Comparison of ENCODE assay signal across 11 cellular contexts in the genomic region with DNA sequence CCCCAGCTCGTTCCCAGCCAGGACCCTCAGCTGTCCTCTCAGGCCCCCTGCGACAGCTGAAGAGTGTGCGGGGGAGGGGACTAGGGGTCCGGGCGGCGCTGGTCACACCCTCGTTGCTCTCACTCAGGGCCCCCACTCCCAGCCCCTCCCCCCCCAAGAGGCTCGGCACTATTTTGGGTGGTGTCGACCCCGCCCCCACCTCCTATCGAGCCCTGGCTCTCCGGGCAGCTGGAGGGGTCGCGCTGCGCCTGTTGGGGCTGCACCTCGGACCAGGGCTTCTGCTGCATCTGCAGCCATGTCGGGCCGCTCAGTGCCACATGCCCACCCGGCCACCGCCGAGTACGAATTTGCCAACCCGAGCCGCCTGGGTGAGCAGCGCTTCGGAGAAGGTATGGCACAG. TPM values are rescaled to one million over a fixed set of nuclear protein-coding genes. Genes with fewer than 3 reads are reported as not detected.
DNase-seq lines count a peak whose midpoint lies in the region; ATAC-seq and TF ChIP-seq lines count a peak whose summit lies in the region.
"Had no signal": no experiment of that assay in that cellular context is flagged by ENCODE, and none has a peak within 500 bp of the region (broad histone marks: within the 10 kb centered on the region; RNA-seq: fewer than 3 reads in every experiment).

A gene with protein sequence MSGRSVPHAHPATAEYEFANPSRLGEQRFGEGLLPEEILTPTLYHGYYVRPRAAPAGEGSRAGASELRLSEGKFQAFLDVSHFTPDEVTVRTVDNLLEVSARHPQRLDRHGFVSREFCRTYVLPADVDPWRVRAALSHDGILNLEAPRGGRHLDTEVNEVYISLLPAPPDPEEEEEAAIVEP (plus strand): TSS at position 200 of the 400 bp plus-strand sequence. CDS start 96 bp downstream, at position 296.

- WGBS in endodermal cell (ENCODE audit: insufficient coverage in 1 of 2, insufficient read length in 1 of 2), 2 experiments: 89 to 93% methylated on average over 8 to 25 of the region's 26 CpGs

- H3K27ac Mint-ChIP-seq in mesothelial cell of epicardium (peak within 1 kb of the TSS; percentile 78), endodermal cell (no peak within 1 kb of the TSS)
- H3K27ac Mint-ChIP-seq in activated T-helper 2 cell treated with anti-CD3 and anti-CD28 coated beads, Interferon-gamma antibody, Interleukin-2, Interleukin-4, amounts not matched to agents 10 μg/mL and 5 μg/mL and 100 μg/mL, durations not matched to agents 14 hours and 24 hours and 36 hours: no peak within 1 kb of the TSS
- H3K27ac Mint-ChIP-seq: stimulated activated naive B cell treated with anti-CD40 and anti-IgM and Interleukin-4, amounts not matched to agents 10 μg/mL and 1 μg/mL and 100 μg/mL, for 72 hours had no signal

- H3K4me1 Mint-ChIP-seq in mesothelial cell of epicardium (peaks cover 27% of the 10 kb centered on the region), endodermal cell (peaks cover 35% of the 10 kb centered on the region)
- no peaks in the 10 kb centered on the region for H3K4me1 Mint-ChIP-seq in activated T-helper 2 cell treated with anti-CD3 and anti-CD28 coated beads, Interferon-gamma antibody, Interleukin-2, Interleukin-4, amounts not matched to agents 10 μg/mL and 5 μg/mL and 100 μg/mL, durations not matched to agents 14 hours and 24 hours and 36 hours (ENCODE audit: low read depth)
- H3K4me1 Mint-ChIP-seq: stimulated activated naive B cell treated with anti-CD40 and anti-IgM and Interleukin-4, amounts not matched to agents 10 μg/mL and 1 μg/mL and 100 μg/mL, for 72 hours had no signal

- no peaks in the 10 kb centered on the region for H3K27me3 ChIP-seq in thoracic aorta (replicated peaks; ENCODE audit: insufficient read depth)
- no peaks in the 10 kb centered on the region for H3K27me3 ChIP-seq in endodermal cell (ENCODE audit: control insufficient read depth, insufficient read depth, low read length, poor library complexity, severe bottlenecking)

- ATAC-seq in thoracic aorta (ENCODE audit: insufficient number of reproducible peaks, low FRiP score, low read depth): no peak
- ATAC-seq: stimulated activated naive B cell treated with anti-CD40 and anti-IgM and Interleukin-4, amounts not matched to agents 10 μg/mL and 1 μg/mL and 100 μg/mL, for 72 hours had no signal

- no peak within 1 kb of the TSS for H3K9ac ChIP-seq in endodermal cell (ENCODE audit: extremely low read depth, low read length, poor library complexity, severe bottlenecking)

- TF ChIP-seq CTCF in VCaP (conservative IDR thresholded peaks at IDR 0.05): no peak
- no peak for TF ChIP-seq CTCF in fibroblast of mammary gland (conservative IDR thresholded peaks at IDR 0.05; ENCODE audit: control insufficient read depth, insufficient read depth, low read depth, low read length)
- TF ChIP-seq CTCF in mesothelial cell of epicardium (IDR thresholded peaks at IDR 0.05; ENCODE audit: unreplicated experiment): no peak
- no peak for TF ChIP-seq CTCF in thoracic aorta (IDR thresholded peaks at IDR 0.05)
- no peak for TF ChIP-seq CTCF in endodermal cell (conservative IDR thresholded peaks at IDR 0.05)

- H3K4me3 ChIP-seq in fibroblast of mammary gland (ENCODE audit: control insufficient read depth, low read depth, low read length) (peak within 1 kb of the TSS; percentile 24), thoracic aorta (peak within 1 kb of the TSS; percentile 76), endodermal cell (ENCODE audit: low read length) (no peak within 1 kb of the TSS)

- no peaks in the 10 kb centered on the region for H3K36me3 ChIP-seq in thoracic aorta
- H3K36me3 ChIP-seq in endodermal cell (ENCODE audit: control insufficient read depth, insufficient read depth, low read length): no peaks in the 10 kb centered on the region

- peak within 1 kb of the TSS; percentile 36 for H3K27ac ChIP-seq in VCaP
- H3K27ac ChIP-seq in thoracic aorta: peak within 1 kb of the TSS; percentile 99 to 100
- H3K27ac ChIP-seq in endodermal cell (ENCODE audit: low read depth, low read length): no peak within 1 kb of the TSS

- intact Hi-C loops in activated T-helper 2 cell treated with anti-CD3 and anti-CD28 coated beads, Interferon-gamma antibody, Interleukin-2, Interleukin-4, amounts not matched to agents 10 μg/mL and 5 μg/mL and 100 μg/mL, durations not matched to agents 14 hours and 24 hours and 36 hours (cut with micrococcal nuclease): no loop called here

- DNase-seq in fibroblast of mammary gland (ENCODE audit: low read depth): no peak
- no peak for DNase-seq in mesothelial cell of epicardium (ENCODE audit: low spot score in 2 of 2, unreplicated experiment in 2 of 2)
- DNase-seq in thoracic aorta (ENCODE audit: low spot score): no peak
- no peak for DNase-seq in NCI-H526 treated with DMSO at 0.1 percent for 48 hours (lab: John Stamatoyannopoulos, UW)
- no peak for DNase-seq in endodermal cell
- DNase-seq in NOMO-1 treated with DMSO at 0.1 percent for 48 hours (lab: John Stamatoyannopoulos, UW; ENCODE audit: unreplicated experiment): no peak
- DNase-seq in activated T-helper 2 cell treated with anti-CD3 and anti-CD28 coated beads, Interferon-gamma antibody, Interleukin-2, Interleukin-4, amounts not matched to agents 10 μg/mL and 5 μg/mL and 100 μg/mL, durations not matched to agents 14 hours and 24 hours and 36 hours (ENCODE audit: low spot score): no peak
- DNase-seq: SIG-M5; stimulated activated naive B cell treated with anti-CD40 and anti-IgM and Interleukin-4, amounts not matched to agents 10 μg/mL and 1 μg/mL and 100 μg/mL, for 72 hours had no signal

- H3K9me3 ChIP-seq in thoracic aorta (no peaks in the 10 kb centered on the region), endodermal cell (ENCODE audit: control insufficient read depth, low read length) (no peaks in the 10 kb centered on the region)

- H3K36me3 Mint-ChIP-seq in mesothelial cell of epicardium: no peaks in the 10 kb centered on the region
- no peaks in the 10 kb centered on the region for H3K36me3 Mint-ChIP-seq in endodermal cell (ENCODE audit: low read depth)
- H3K36me3 Mint-ChIP-seq in activated T-helper 2 cell treated with anti-CD3 and anti-CD28 coated beads, Interferon-gamma antibody, Interleukin-2, Interleukin-4, amounts not matched to agents 10 μg/mL and 5 μg/mL and 100 μg/mL, durations not matched to agents 14 hours and 24 hours and 36 hours (ENCODE audit: low read depth): no peaks in the 10 kb centered on the region
- H3K36me3 Mint-ChIP-seq: stimulated activated naive B cell treated with anti-CD40 and anti-IgM and Interleukin-4, amounts not matched to agents 10 μg/mL and 1 μg/mL and 100 μg/mL, for 72 hours had no signal

- H3K4me1 ChIP-seq in thoracic aorta (ENCODE audit: control insufficient read depth in 1 of 2, low read depth in 2 of 2) (peaks cover 7 to 40% of the 10 kb centered on the region in 2 donors), endodermal cell (ENCODE audit: control insufficient read depth, insufficient read depth, low read length) (peaks cover 9% of the 10 kb centered on the region)

- H3K9me3 Mint-ChIP-seq in mesothelial cell of epicardium: no peaks in the 10 kb centered on the region
- H3K9me3 Mint-ChIP-seq in endodermal cell: no peaks in the 10 kb centered on the region
- H3K9me3 Mint-ChIP-seq in activated T-helper 2 cell treated with anti-CD3 and anti-CD28 coated beads, Interferon-gamma antibody, Interleukin-2, Interleukin-4, amounts not matched to agents 10 μg/mL and 5 μg/mL and 100 μg/mL, durations not matched to agents 14 hours and 24 hours and 36 hours: no peaks in the 10 kb centered on the region
- H3K9me3 Mint-ChIP-seq: stimulated activated naive B cell treated with anti-CD40 and anti-IgM and Interleukin-4, amounts not matched to agents 10 μg/mL and 1 μg/mL and 100 μg/mL, for 72 hours had no signal

- H3K4me3 Mint-ChIP-seq in mesothelial cell of epicardium: no peak within 1 kb of the TSS
- no peak within 1 kb of the TSS for H3K4me3 Mint-ChIP-seq in endodermal cell
- H3K4me3 Mint-ChIP-seq in activated T-helper 2 cell treated with anti-CD3 and anti-CD28 coated beads, Interferon-gamma antibody, Interleukin-2, Interleukin-4, amounts not matched to agents 10 μg/mL and 5 μg/mL and 100 μg/mL, durations not matched to agents 14 hours and 24 hours and 36 hours (ENCODE audit: low read depth): no peak within 1 kb of the TSS
- H3K4me3 Mint-ChIP-seq: stimulated activated naive B cell treated with anti-CD40 and anti-IgM and Interleukin-4, amounts not matched to agents 10 μg/mL and 1 μg/mL and 100 μg/mL, for 72 hours had no signal

- H3K27me3 Mint-ChIP-seq in mesothelial cell of epicardium (ENCODE audit: low read depth) (peaks cover 4% of the 10 kb centered on the region), endodermal cell (ENCODE audit: insufficient read depth) (peaks cover 13% of the 10 kb centered on the region)
- peaks cover 37% of the 10 kb centered on the region for H3K27me3 Mint-ChIP-seq in activated T-helper 2 cell treated with anti-CD3 and anti-CD28 coated beads, Interferon-gamma antibody, Interleukin-2, Interleukin-4, amounts not matched to agents 10 μg/mL and 5 μg/mL and 100 μg/mL, durations not matched to agents 14 hours and 24 hours and 36 hours (ENCODE audit: low read depth)

RNA-seq across cellular contexts. Expression of the gene that starts here (rescaled TPM):
- total RNA-seq in mesothelial cell of epicardium (0.22 to 0.51 TPM (median 0.27 TPM) in 3 replicates), thoracic aorta (1 to 10 TPM; 2.2 to 3.1 TPM), endodermal cell (under 1 TPM; 0.20 to 0.33 TPM)
- 0.57 TPM for polyA plus RNA-seq in endodermal cell (2013, experiment 1 of 2)
- polyA plus RNA-seq in endodermal cell (2013, experiment 2 of 2): not detected
- total RNA-seq in activated T-helper 2 cell treated with anti-CD3 and anti-CD28 coated beads, Interferon-gamma antibody, Interleukin-2, Interleukin-4, amounts not matched to agents 10 μg/mL and 5 μg/mL and 100 μg/mL, durations not matched to agents 14 hours and 24 hours and 36 hours: not detected in 2 replicates
- total RNA-seq: M059J had no signal
